9 cellular contexts compared by ENCODE assay signal in genomic region chr9:33065157-33066076, GRCh38. TPM values are rescaled to one million over a fixed set of nuclear protein-coding genes. Genes with fewer than 3 reads are reported as not detected.
DNase-seq lines count a peak whose midpoint lies in the region; ATAC-seq and TF ChIP-seq lines count a peak whose summit lies in the region.
"Had no signal": no experiment of that assay in that cellular context is flagged by ENCODE, and none has a peak within 500 bp of the region (broad histone marks: within the 10 kb centered on the region; RNA-seq: fewer than 3 reads in every experiment).

No MANE protein-coding gene starts in this region.

- ATAC-seq in GM19438 (IDR thresholded peaks at IDR 0.05; ENCODE audit: low read depth, unreplicated experiment) = peak; percentile 85
- peak; percentile 73 for ATAC-seq in HG03066 (IDR thresholded peaks at IDR 0.05; ENCODE audit: low read depth, unreplicated experiment)
- ATAC-seq in T-helper 17 cell = no peak

- no peaks in the 10 kb centered on the region for H3K9me3 ChIP-seq in T-helper 17 cell (ENCODE audit: control insufficient read depth, low read length, poor library complexity, severe bottlenecking)

- DNase-seq in GM12865 (ENCODE audit: low read depth) (peak; percentile 70), T-helper 17 cell (no peak), AG08396 (ENCODE audit: low spot score) (no peak), NCI-H2171 treated with DMSO at 0.1 percent for 48 hours (lab: John Stamatoyannopoulos, UW) (no peak), OCI-M1 (lab: John Stamatoyannopoulos, UW) (no peak)
- no peak for DNase-seq in effector CD8-positive, alpha-beta T cell (lab: John Stamatoyannopoulos, UW)
- DNase-seq: PC-9 had no signal

- H3K27me3 Mint-ChIP-seq in T-helper 17 cell = no peaks in the 10 kb centered on the region

- peaks cover 6% of the 10 kb centered on the region for H3K36me3 Mint-ChIP-seq in T-helper 17 cell (ENCODE audit: low read depth)

- H3K4me3 ChIP-seq in GM12865 (ENCODE audit: low read depth, low read length) = peak overlapping the region; percentile 36
- H3K4me3 ChIP-seq: PC-9 had no signal

- TF ChIP-seq CTCF in GM12865 (IDR thresholded peaks at IDR 0.05; ENCODE audit: insufficient read depth, low read depth, low read length, missing control alignments) = no peak

- H3K4me1 Mint-ChIP-seq in T-helper 17 cell = peaks cover 13% of the 10 kb centered on the region

- H3K27ac Mint-ChIP-seq in T-helper 17 cell = peak overlapping the region; percentile 57

- no peak overlapping the region for H3K4me3 Mint-ChIP-seq in T-helper 17 cell

RNA-seq across cellular contexts. Expression of gene SMU1, which starts 11.1 kb away (rescaled TPM):
- 10 to 100 TPM; 20.6 to 21.2 TPM for total RNA-seq in T-helper 17 cell

RNA-seq across cellular contexts. Expression of gene DNAJA1, which starts 40.3 kb away (rescaled TPM):
- 100 to 1,000 TPM; 216 to 292 TPM for total RNA-seq in T-helper 17 cell
